12 cellular contexts compared by ENCODE assay signal in the genomic region with DNA sequence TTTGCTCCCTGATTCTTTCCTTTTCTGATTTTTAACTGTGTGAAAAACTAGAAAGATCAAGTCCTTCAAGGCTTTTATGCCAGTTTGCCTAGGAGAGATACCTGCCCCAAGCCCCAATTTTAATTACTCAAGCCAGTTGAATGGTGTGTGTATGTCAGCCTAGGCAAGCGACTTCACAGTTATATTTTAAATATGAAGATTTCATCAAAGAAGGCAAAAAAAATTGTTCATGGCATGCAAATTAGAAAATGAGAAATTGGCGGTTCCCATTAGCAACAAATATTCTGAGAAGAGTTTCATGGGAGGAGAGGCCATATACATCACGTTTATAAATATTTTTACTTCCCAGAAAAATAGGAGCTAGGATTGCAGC.
A peak's percentile ranks its signal among the peaks of the same experiment; 100 is the strongest.
DNase-seq lines count a peak whose midpoint lies in the region; ATAC-seq and TF ChIP-seq lines count a peak whose summit lies in the region.
"Had no signal": no experiment of that assay in that cellular context is flagged by ENCODE, and none has a peak within 500 bp of the region (broad histone marks: within the 10 kb centered on the region; RNA-seq: fewer than 3 reads in every experiment).

No MANE protein-coding gene starts in this region.

- H3K14ac ChIP-seq in mesenchymal stem cell (ENCODE audit: low read length in 2 of 2): no peak overlapping the region

- no peak overlapping the region for H3K23ac ChIP-seq in mesenchymal stem cell (ENCODE audit: low read length in 2 of 2)

- WGBS in mesenchymal stem cell: 0% methylated on average over 2 of the region's 3 CpGs

- no peaks in the 10 kb centered on the region for H3K36me3 ChIP-seq in mesenchymal stem cell (ENCODE audit: control insufficient read depth in 1 of 2, insufficient read depth in 2 of 2, low read depth in 1 of 2, low read length in 2 of 2)
- no peaks in the 10 kb centered on the region for H3K36me3 ChIP-seq in stomach smooth muscle (ENCODE audit: control insufficient read depth in 2 of 2, insufficient read depth in 2 of 2, low read length in 2 of 2)
- H3K36me3 ChIP-seq: SJSA1 had no signal

- no peak overlapping the region for H2BK15ac ChIP-seq in mesenchymal stem cell (ENCODE audit: low read depth, poor library complexity, severe bottlenecking)

- H2BK12ac ChIP-seq in mesenchymal stem cell (ENCODE audit: low read length in 2 of 2): no peak overlapping the region

- H3K27me3 Mint-ChIP-seq in chondrocyte (ENCODE audit: low read depth): peaks cover 48% of the 10 kb centered on the region

- no peak for DNase-seq in HFF-Myc (ENCODE audit: extremely low read depth, low read depth)
- no peak for DNase-seq in chondrocyte (ENCODE audit: low spot score)
- no peak for DNase-seq in mesenchymal stem cell
- DNase-seq in NCI-H2029 treated with DMSO at 0.1 percent for 48 hours (lab: John Stamatoyannopoulos, UW): no peak
- DNase-seq in kidney tubule cell (ENCODE audit: low spot score): no peak
- DNase-seq: activated CD4-positive, CD25-positive, alpha-beta regulatory T cell treated with anti-CD3 and anti-CD28 coated beads, Interleukin-2, amount 50 U/mL, for 72 hours; Karpas-422; NCI-H446 had no signal

- H2AK5ac ChIP-seq in mesenchymal stem cell (ENCODE audit: low read length, severe bottlenecking): no peak overlapping the region

- H3K4me3 ChIP-seq in HFF-Myc (replicated peaks; ENCODE audit: low read depth, low read length) (peak overlapping the region; percentile 41), mesenchymal stem cell (ENCODE audit: insufficient read depth in 1 of 2, low read depth in 1 of 2, low read length in 2 of 2) (peak overlapping the region; percentile 32 to 83), stomach smooth muscle (ENCODE audit: low read length in 2 of 2) (peak overlapping the region; percentile 69 to 79)
- H3K4me3 ChIP-seq: SJSA1 had no signal

- no peaks in the 10 kb centered on the region for H3K36me3 Mint-ChIP-seq in chondrocyte (ENCODE audit: low read depth)

- H3K27me3 ChIP-seq in mesenchymal stem cell (ENCODE audit: control insufficient read depth in 1 of 2, insufficient read depth in 1 of 2, low read length in 2 of 2) (peaks cover 12 to 41% of the 10 kb centered on the region in 2 experiments), stomach smooth muscle (ENCODE audit: control insufficient read depth in 1 of 2, insufficient read depth in 2 of 2, low read length in 2 of 2) (no peaks in the 10 kb centered on the region)

- H2BK5ac ChIP-seq in mesenchymal stem cell (ENCODE audit: low read depth, low read length, poor library complexity, severe bottlenecking): no peak overlapping the region

- ATAC-seq in HG02884 (IDR thresholded peaks at IDR 0.05; ENCODE audit: unreplicated experiment) (no peak), GM21360 (IDR thresholded peaks at IDR 0.05; ENCODE audit: unreplicated experiment) (no peak)

- no peak overlapping the region for H4K91ac ChIP-seq in mesenchymal stem cell (ENCODE audit: low read length)

- no peak overlapping the region for H3K4ac ChIP-seq in mesenchymal stem cell (ENCODE audit: low read depth in 1 of 2, low read length in 2 of 2)

- H2BK120ac ChIP-seq in mesenchymal stem cell (ENCODE audit: low read depth, low read length): no peak overlapping the region

- peak overlapping the region; percentile 58 for H3K4me2 ChIP-seq in mesenchymal stem cell (ENCODE audit: low read length, poor library complexity, severe bottlenecking)

- H3K9ac ChIP-seq in mesenchymal stem cell (ENCODE audit: low read length) (peak overlapping the region; percentile 76), stomach smooth muscle (ENCODE audit: low read length in 2 of 2) (peak overlapping the region; percentile 33 to 64)

- H3K79me1 ChIP-seq in mesenchymal stem cell (replicated peaks; ENCODE audit: low read length, poor library complexity, severe bottlenecking): no peaks in the 10 kb centered on the region

- H3K9me3 ChIP-seq in mesenchymal stem cell (ENCODE audit: control insufficient read depth, low read length) (no peaks in the 10 kb centered on the region), stomach smooth muscle (ENCODE audit: control insufficient read depth in 2 of 2, low read length in 2 of 2) (peaks cover 0 to 2% of the 10 kb centered on the region in 2 donors)
- H3K9me3 ChIP-seq: SJSA1 had no signal

- peaks cover 9% of the 10 kb centered on the region for H3K4me1 Mint-ChIP-seq in chondrocyte (ENCODE audit: low read depth)

- no peak overlapping the region for H3K27ac Mint-ChIP-seq in chondrocyte (ENCODE audit: unreplicated experiment)

- TF ChIP-seq CTCF in HFF-Myc (IDR thresholded peaks at IDR 0.05; ENCODE audit: low read depth, low read length, missing control alignments): no peak
- TF ChIP-seq CTCF in chondrocyte (IDR thresholded peaks at IDR 0.05): no peak

- no peaks in the 10 kb centered on the region for H3K9me3 Mint-ChIP-seq in chondrocyte (ENCODE audit: low read depth)

- H3K27ac ChIP-seq in mesenchymal stem cell (ENCODE audit: low read length, poor library complexity, severe bottlenecking) (no peak overlapping the region), stomach smooth muscle (ENCODE audit: low read length) (peak overlapping the region; percentile 46)
- H3K27ac ChIP-seq: SJSA1 had no signal

- H2AFZ ChIP-seq in mesenchymal stem cell (ENCODE audit: low read depth, low read length): no peak overlapping the region

- H3K4me1 ChIP-seq in mesenchymal stem cell (ENCODE audit: control insufficient read depth, insufficient read depth, low read depth, low read length) (peaks cover 6% of the 10 kb centered on the region), stomach smooth muscle (ENCODE audit: control insufficient read depth, insufficient read depth, low read length) (no peaks in the 10 kb centered on the region)
- H3K4me1 ChIP-seq: SJSA1 had no signal

- H3K4me3 Mint-ChIP-seq in chondrocyte (ENCODE audit: unreplicated experiment): peak overlapping the region; percentile 79

- no peak overlapping the region for H3K18ac ChIP-seq in mesenchymal stem cell (ENCODE audit: low read depth in 1 of 2, low read length in 2 of 2)

- no peak overlapping the region for H4K8ac ChIP-seq in mesenchymal stem cell (ENCODE audit: low read length)
